ENCODE assay signal across 8 cellular contexts in genomic region chr1:111596499-111596898, GRCh38. TPM values are rescaled to one million over a fixed set of nuclear protein-coding genes. Genes with fewer than 3 reads are reported as not detected.
DNase-seq lines count a peak whose midpoint lies in the region; ATAC-seq, FAIRE-seq and TF ChIP-seq lines count a peak whose summit lies in the region.

No MANE protein-coding gene starts in this region.

- H3K79me2 ChIP-seq in osteoblast (ENCODE audit: insufficient read depth, low read length) = no peaks in the 10 kb centered on the region

- H3K4me3 ChIP-seq in osteoblast (ENCODE audit: insufficient read depth, low read length) = no peak overlapping the region

- peaks cover 6% of the 10 kb centered on the region for H3K36me3 Mint-ChIP-seq in activated CD4-positive, alpha-beta T cell treated with anti-CD3 and anti-CD28 coated beads for 36 hours (ENCODE audit: low read depth)
- H3K36me3 Mint-ChIP-seq in activated naive CD8-positive, alpha-beta T cell treated with anti-CD3 and anti-CD28 coated beads, Interleukin-2, amount 50 U/mL, for 24 hours (ENCODE audit: low read depth) = peaks cover 2% of the 10 kb centered on the region

- peaks cover 2% of the 10 kb centered on the region for H3K27me3 ChIP-seq in osteoblast (ENCODE audit: insufficient read depth, low read length)

- H3K36me3 ChIP-seq in osteoblast (ENCODE audit: insufficient read depth, low read length) = no peaks in the 10 kb centered on the region

- no peak overlapping the region for H3K4me3 Mint-ChIP-seq in activated CD4-positive, alpha-beta T cell treated with anti-CD3 and anti-CD28 coated beads for 36 hours
- H3K4me3 Mint-ChIP-seq in activated naive CD8-positive, alpha-beta T cell treated with anti-CD3 and anti-CD28 coated beads, Interleukin-2, amount 50 U/mL, for 24 hours = peak overlapping the region; percentile 3

- H3K27me3 Mint-ChIP-seq in activated CD4-positive, alpha-beta T cell treated with anti-CD3 and anti-CD28 coated beads for 36 hours = no peaks in the 10 kb centered on the region
- no peaks in the 10 kb centered on the region for H3K27me3 Mint-ChIP-seq in activated naive CD8-positive, alpha-beta T cell treated with anti-CD3 and anti-CD28 coated beads, Interleukin-2, amount 50 U/mL, for 24 hours

- POLR2A ChIA-PET in activated CD4-positive, alpha-beta T cell treated with anti-CD3 and anti-CD28 coated beads for 36 hours (lab: Charles Lee) = no interaction called here

- H4K20me1 ChIP-seq in osteoblast (ENCODE audit: insufficient read depth, low read length) = no peaks in the 10 kb centered on the region

- CTCF ChIA-PET in activated CD4-positive, alpha-beta T cell treated with anti-CD3 and anti-CD28 coated beads for 36 hours (lab: Charles Lee) = interaction anchor here (0.7 to 1.5 kb wide), 4 partner anchors 20 to 88 kb away, joined by 3 to 5 read pairs (median 3); no protein-coding TSS in a partner anchor

- no peaks in the 10 kb centered on the region for H3K9me3 ChIP-seq in osteoblast (ENCODE audit: low read depth, low read length)

- H3K27ac Mint-ChIP-seq in activated CD4-positive, alpha-beta T cell treated with anti-CD3 and anti-CD28 coated beads for 36 hours = peak overlapping the region; percentile 64
- peak overlapping the region; percentile 85 for H3K27ac Mint-ChIP-seq in activated naive CD8-positive, alpha-beta T cell treated with anti-CD3 and anti-CD28 coated beads, Interleukin-2, amount 50 U/mL, for 24 hours

- FAIRE-seq in GM19239 (lab: Jason Lieb, UNC) = peak; percentile 81

- intact Hi-C loops in activated CD4-positive, alpha-beta T cell treated with anti-CD3 and anti-CD28 coated beads for 36 hours (cut with DNase I, micrococcal nuclease) = loop anchor here in 1 of 2 experiments (10.0 kb wide), 1 partner anchor 452 kb away; the partner anchor contains the start of genes CEPT1 and DRAM2

- no peaks in the 10 kb centered on the region for H3K9me3 Mint-ChIP-seq in activated CD4-positive, alpha-beta T cell treated with anti-CD3 and anti-CD28 coated beads for 36 hours (ENCODE audit: low read depth)
- no peaks in the 10 kb centered on the region for H3K9me3 Mint-ChIP-seq in activated naive CD8-positive, alpha-beta T cell treated with anti-CD3 and anti-CD28 coated beads, Interleukin-2, amount 50 U/mL, for 24 hours

- no peak overlapping the region for H3K27ac ChIP-seq in osteoblast (ENCODE audit: low read depth, low read length)

- H3K4me1 ChIP-seq in osteoblast (ENCODE audit: insufficient read depth, low read length) = peaks cover 19% of the 10 kb centered on the region

- ATAC-seq in activated CD4-positive, alpha-beta T cell treated with anti-CD3 and anti-CD28 coated beads for 36 hours = peak; percentile 10
- ATAC-seq in activated naive CD8-positive, alpha-beta T cell treated with anti-CD3 and anti-CD28 coated beads, Interleukin-2, amount 50 U/mL, for 24 hours = peak; percentile 10
- ATAC-seq in HG02642 (IDR thresholded peaks at IDR 0.05; ENCODE audit: poor library complexity, unreplicated experiment) = no peak

- no peak overlapping the region for H3K4me2 ChIP-seq in osteoblast (ENCODE audit: insufficient read depth, low read length)

- H3K4me1 Mint-ChIP-seq in activated CD4-positive, alpha-beta T cell treated with anti-CD3 and anti-CD28 coated beads for 36 hours = peaks cover 94% of the 10 kb centered on the region
- H3K4me1 Mint-ChIP-seq in activated naive CD8-positive, alpha-beta T cell treated with anti-CD3 and anti-CD28 coated beads, Interleukin-2, amount 50 U/mL, for 24 hours = peaks cover 100% of the 10 kb centered on the region

- DNase-seq in GM19239 (ENCODE audit: insufficient read length, low spot score) (no peak), osteoblast (ENCODE audit: insufficient read length, low spot score, missing footprints) (no peak), NCI-H82 (lab: John Stamatoyannopoulos, UW) (no peak), cortex of kidney (lab: John Stamatoyannopoulos, UW) (no peak)
- peak; percentile 76 for DNase-seq in activated CD4-positive, alpha-beta T cell treated with anti-CD3 and anti-CD28 coated beads for 36 hours
- peak; percentile 59 for DNase-seq in activated naive CD8-positive, alpha-beta T cell treated with anti-CD3 and anti-CD28 coated beads, Interleukin-2, amount 50 U/mL, for 24 hours
- DNase-seq in stimulated activated CD4-positive, alpha-beta T cell treated with anti-CD3 and anti-CD28 coated beads, Interleukin-4, amount 100 ng/mL, for 24 hours = peak; percentile 64

- no peak for TF ChIP-seq CTCF in osteoblast (IDR thresholded peaks at IDR 0.05; ENCODE audit: extremely low read depth, low read depth, low read length)

- no peak overlapping the region for H2AFZ ChIP-seq in osteoblast (ENCODE audit: low read length)

RNA-seq across cellular contexts. Expression of gene RAP1A, which starts 23.1 kb away (rescaled TPM):
- 100 to 1,000 TPM; 182 to 214 TPM for total RNA-seq in activated CD4-positive, alpha-beta T cell treated with anti-CD3 and anti-CD28 coated beads for 36 hours
- 17.0 and 19.7 TPM in 2 replicates for total RNA-seq in osteoblast

Comparison
In these comparisons a context has a peak if more than half of its experiments do, and no peak if none do; other contexts are left out.
1. DNase-seq: peak in activated CD4-positive, alpha-beta T cell treated with anti-CD3 and anti-CD28 coated beads for 36 hours (single experiment), activated naive CD8-positive, alpha-beta T cell treated with anti-CD3 and anti-CD28 coated beads, Interleukin-2, amount 50 U/mL, for 24 hours (single experiment) and stimulated activated CD4-positive, alpha-beta T cell treated with anti-CD3 and anti-CD28 coated beads, Interleukin-4, amount 100 ng/mL, for 24 hours (single experiment); none in GM19239 (single experiment), osteoblast (single experiment), NCI-H82 (single experiment) and cortex of kidney (single experiment).